21 cellular contexts compared by ENCODE assay signal in genomic region chr22:40526960-40527359, GRCh38.
DNase-seq lines count a peak whose midpoint lies in the region; ATAC-seq and TF ChIP-seq lines count a peak whose summit lies in the region.
"Had no signal": no experiment of that assay in that cellular context is flagged by ENCODE, and none has a peak within 500 bp of the region (broad histone marks: within the 10 kb centered on the region; RNA-seq: fewer than 3 reads in every experiment).

No MANE protein-coding gene starts in this region.

- CTCF ChIA-PET in RWPE1 (lab: Yijun Ruan, JAX) (interaction anchor here (1.1 kb wide), 1 partner anchor 14 kb away, joined by 4 read pairs; no protein-coding TSS in a partner anchor), OCI-LY7 (lab: Charles Lee; ENCODE audit: unreplicated experiment) (no interaction called here)

- no peaks in the 10 kb centered on the region for H3K27me3 Mint-ChIP-seq in activated T-cell treated with anti-CD3 and anti-CD28 coated beads, Interleukin-2, amount 50 U/mL, for 72 hours (ENCODE audit: low read depth)
- H3K27me3 Mint-ChIP-seq in endodermal cell (ENCODE audit: insufficient read depth), result no peaks in the 10 kb centered on the region
- H3K27me3 Mint-ChIP-seq: activated naive CD8-positive, alpha-beta T cell treated with anti-CD3 and anti-CD28 coated beads, Interleukin-2, amount 10 ng/mL, durations not matched to agents 7 days and 5 days had no signal

- peaks cover 6% of the 10 kb centered on the region for H3K4me1 ChIP-seq in endodermal cell (ENCODE audit: control insufficient read depth, insufficient read depth, low read length)
- H3K4me1 ChIP-seq in thoracic aorta (ENCODE audit: control insufficient read depth in 1 of 2, low read depth in 2 of 2), result peaks cover 16 to 68% of the 10 kb centered on the region in 2 donors
- H3K4me1 ChIP-seq in OCI-LY7 (ENCODE audit: insufficient read depth, low read length, poor library complexity, severe bottlenecking), result peaks cover 30% of the 10 kb centered on the region
- H3K4me1 ChIP-seq: SJCRH30 had no signal

- no peak overlapping the region for H2AFZ ChIP-seq in OCI-LY7 (ENCODE audit: low read length)
- H2AFZ ChIP-seq: PC-9 had no signal

- ATAC-seq in activated T-cell treated with anti-CD3 and anti-CD28 coated beads, Interleukin-2, amount 50 U/mL, for 72 hours (replicated peaks in 1 of 2), result no peak
- ATAC-seq in thoracic aorta (ENCODE audit: insufficient number of reproducible peaks, low FRiP score, low read depth), result no peak
- ATAC-seq: K562, left lung had no signal

- H3K4me2 ChIP-seq in OCI-LY7 (ENCODE audit: low read length), result no peak overlapping the region
- H3K4me2 ChIP-seq: PC-9 had no signal

- peak overlapping the region; percentile 36; the same call in 1 of the 2 replicates for H3K27ac ChIP-seq in RWPE1
- H3K27ac ChIP-seq in endodermal cell (ENCODE audit: low read depth, low read length), result no peak overlapping the region
- peak overlapping the region; percentile 61 to 64 for H3K27ac ChIP-seq in thoracic aorta
- H3K27ac ChIP-seq in OCI-LY7 (ENCODE audit: low read depth, low read length, poor library complexity, severe bottlenecking), result no peak overlapping the region
- H3K27ac ChIP-seq: C4-2B, left lung, SJCRH30, VCaP had no signal

- no peak overlapping the region for H3K4me3 ChIP-seq in endodermal cell (ENCODE audit: low read length)
- H3K4me3 ChIP-seq in thoracic aorta, result no peak overlapping the region
- no peak overlapping the region for H3K4me3 ChIP-seq in OCI-LY7 (ENCODE audit: low read depth, low read length, poor library complexity, severe bottlenecking)
- H3K4me3 ChIP-seq: heart right ventricle, K562, left lung, PC-9, SJCRH30 had no signal

- H3K36me3 ChIP-seq in endodermal cell (ENCODE audit: control insufficient read depth, insufficient read depth, low read length), result peaks cover 4% of the 10 kb centered on the region
- H3K36me3 ChIP-seq in thoracic aorta, result no peaks in the 10 kb centered on the region
- no peaks in the 10 kb centered on the region; the same call in 1 of the 2 replicates for H3K36me3 ChIP-seq in OCI-LY7 (ENCODE audit: insufficient read depth, low read length)
- H3K36me3 ChIP-seq: left lung, SJCRH30 had no signal

- peaks cover 52% of the 10 kb centered on the region for H3K4me1 Mint-ChIP-seq in activated T-cell treated with anti-CD3 and anti-CD28 coated beads, Interleukin-2, amount 50 U/mL, for 72 hours (ENCODE audit: low read depth)
- peaks cover 17% of the 10 kb centered on the region for H3K4me1 Mint-ChIP-seq in endodermal cell

- H3K9ac ChIP-seq in endodermal cell (ENCODE audit: extremely low read depth, low read length, poor library complexity, severe bottlenecking), result no peak overlapping the region

- H3K9me3 ChIP-seq in endodermal cell (ENCODE audit: control insufficient read depth, low read length), result no peaks in the 10 kb centered on the region
- no peaks in the 10 kb centered on the region for H3K9me3 ChIP-seq in thoracic aorta
- H3K9me3 ChIP-seq in OCI-LY7 (ENCODE audit: low read length), result no peaks in the 10 kb centered on the region
- H3K9me3 ChIP-seq: heart right ventricle, left lung, SJCRH30 had no signal

- 81 to 96% methylated on average over 3 to 5 of the region's 5 CpGs for WGBS in endodermal cell (ENCODE audit: insufficient coverage in 1 of 2, insufficient read length in 1 of 2), 2 experiments

- H3K27me3 ChIP-seq in endodermal cell (ENCODE audit: control insufficient read depth, insufficient read depth, low read length, poor library complexity, severe bottlenecking) (no peaks in the 10 kb centered on the region), thoracic aorta (replicated peaks; ENCODE audit: insufficient read depth) (no peaks in the 10 kb centered on the region)
- H3K27me3 ChIP-seq: heart right ventricle, left lung, SJCRH30 had no signal

- no peaks in the 10 kb centered on the region for H3K9me2 ChIP-seq in OCI-LY7 (ENCODE audit: insufficient read depth, low read length)

- H3K9me3 Mint-ChIP-seq in activated T-cell treated with anti-CD3 and anti-CD28 coated beads, Interleukin-2, amount 50 U/mL, for 72 hours, result no peaks in the 10 kb centered on the region
- no peaks in the 10 kb centered on the region for H3K9me3 Mint-ChIP-seq in endodermal cell
- H3K9me3 Mint-ChIP-seq: activated naive CD8-positive, alpha-beta T cell treated with anti-CD3 and anti-CD28 coated beads, Interleukin-2, amount 10 ng/mL, durations not matched to agents 7 days and 5 days; T-helper 1 cell treated with Interleukin-12 subunit alpha and Interleukin-12 subunit beta and Interleukin-4 antibody, amounts not matched to agents 30 μg/mL and 1 μg/mL, for 36 hours had no signal

- H3K79me2 ChIP-seq in OCI-LY7 (ENCODE audit: insufficient read depth, low read depth, low read length), result peaks cover 50% of the 10 kb centered on the region; the same call in 1 of the 2 replicates

- POLR2A ChIA-PET in RWPE1 (lab: Yijun Ruan, JAX; ENCODE audit: low non-redundant PET), result no interaction called here
- POLR2A ChIA-PET in OCI-LY7 (lab: Charles Lee), result interaction anchor here (0.7 to 0.8 kb wide), 4 partner anchors 56 to 124 kb away, joined by 3 to 4 read pairs (median 4); no protein-coding TSS in a partner anchor

- H3K4me3 Mint-ChIP-seq in activated T-cell treated with anti-CD3 and anti-CD28 coated beads, Interleukin-2, amount 50 U/mL, for 72 hours, result no peak overlapping the region
- H3K4me3 Mint-ChIP-seq in endodermal cell, result no peak overlapping the region
- H3K4me3 Mint-ChIP-seq: activated naive CD8-positive, alpha-beta T cell treated with anti-CD3 and anti-CD28 coated beads, Interleukin-2, amount 10 ng/mL, durations not matched to agents 7 days and 5 days; T-helper 1 cell treated with Interleukin-12 subunit alpha and Interleukin-12 subunit beta and Interleukin-4 antibody, amounts not matched to agents 30 μg/mL and 1 μg/mL, for 36 hours had no signal

- H4K20me1 ChIP-seq in OCI-LY7 (ENCODE audit: insufficient read depth, low read length), result no peaks in the 10 kb centered on the region

- intact Hi-C loops in OCI-LY7 (cut with micrococcal nuclease; ENCODE audit: unreplicated experiment), result loop anchor here (10.0 kb wide), 1 partner anchor 228 kb away; no protein-coding TSS in a partner anchor

- no peaks in the 10 kb centered on the region for H3K36me3 Mint-ChIP-seq in activated T-cell treated with anti-CD3 and anti-CD28 coated beads, Interleukin-2, amount 50 U/mL, for 72 hours (ENCODE audit: insufficient read depth in 2 of 2)
- H3K36me3 Mint-ChIP-seq in endodermal cell (ENCODE audit: low read depth), result peaks cover 16% of the 10 kb centered on the region

- no peak for TF ChIP-seq CTCF in RWPE1 (conservative IDR thresholded peaks at IDR 0.05; ENCODE audit: low read depth)
- no peak for TF ChIP-seq CTCF in endodermal cell (conservative IDR thresholded peaks at IDR 0.05)
- TF ChIP-seq CTCF in thoracic aorta (IDR thresholded peaks at IDR 0.05), result no peak
- no peak for TF ChIP-seq CTCF in OCI-LY7 (conservative IDR thresholded peaks at IDR 0.05; ENCODE audit: low read length)

- no TSS peak for BruUV-seq in OCI-LY7 (replicated peaks; lab: Mats Ljungman, UMichigan)

- no peak for DNase-seq in activated T-cell treated with anti-CD3 and anti-CD28 coated beads, Interleukin-2, amount 50 U/mL, for 72 hours
- no peak for DNase-seq in activated T-cell treated with anti-CD3 and anti-CD28 coated beads, Interleukin-2, amount 50 U/mL, for 1 hour
- DNase-seq in RWPE1 (ENCODE audit: low spot score) (no peak), endodermal cell (no peak), thoracic aorta (ENCODE audit: low spot score) (no peak), SHP77 treated with DMSO at 0.1 percent for 48 hours (lab: John Stamatoyannopoulos, UW) (no peak), amygdala (lab: John Stamatoyannopoulos, UW) (no peak), OCI-LY7 (ENCODE audit: low spot score) (no peak)
- DNase-seq: activated CD4-positive, alpha-beta T cell treated with anti-CD3 and anti-CD28 coated beads, Interleukin-2, amount 50 U/mL, for 48 hours; activated naive CD8-positive, alpha-beta T cell treated with anti-CD3 and anti-CD28 coated beads, Interleukin-2, amount 10 ng/mL, durations not matched to agents 7 days and 5 days; activated T-cell treated with anti-CD3 and anti-CD28 coated beads for 4 hours; heart right ventricle; left lung; NCI-H1694 treated with DMSO at 0.1 percent for 48 hours; PC-9; SJCRH30; stimulated activated CD4-positive, alpha-beta T cell treated with anti-CD3 and anti-CD28 coated beads, Interleukin-4, amount 100 ng/mL, for 4 hours had no signal

- peak overlapping the region; percentile 78 for H3K27ac Mint-ChIP-seq in activated T-cell treated with anti-CD3 and anti-CD28 coated beads, Interleukin-2, amount 50 U/mL, for 72 hours
- peak overlapping the region; percentile 32 for H3K27ac Mint-ChIP-seq in endodermal cell
- H3K27ac Mint-ChIP-seq: activated naive CD8-positive, alpha-beta T cell treated with anti-CD3 and anti-CD28 coated beads, Interleukin-2, amount 10 ng/mL, durations not matched to agents 7 days and 5 days; T-helper 1 cell treated with Interleukin-12 subunit alpha and Interleukin-12 subunit beta and Interleukin-4 antibody, amounts not matched to agents 30 μg/mL and 1 μg/mL, for 36 hours had no signal

Comparison
In these comparisons a context has a peak if more than half of its experiments do, and no peak if none do; other contexts are left out.
1. H3K27ac ChIP-seq: peak in RWPE1 (single experiment) and thoracic aorta (2 of 2); none in endodermal cell (single experiment) and OCI-LY7 (single experiment).